10 cellular contexts compared by ENCODE assay signal in the genomic region with DNA sequence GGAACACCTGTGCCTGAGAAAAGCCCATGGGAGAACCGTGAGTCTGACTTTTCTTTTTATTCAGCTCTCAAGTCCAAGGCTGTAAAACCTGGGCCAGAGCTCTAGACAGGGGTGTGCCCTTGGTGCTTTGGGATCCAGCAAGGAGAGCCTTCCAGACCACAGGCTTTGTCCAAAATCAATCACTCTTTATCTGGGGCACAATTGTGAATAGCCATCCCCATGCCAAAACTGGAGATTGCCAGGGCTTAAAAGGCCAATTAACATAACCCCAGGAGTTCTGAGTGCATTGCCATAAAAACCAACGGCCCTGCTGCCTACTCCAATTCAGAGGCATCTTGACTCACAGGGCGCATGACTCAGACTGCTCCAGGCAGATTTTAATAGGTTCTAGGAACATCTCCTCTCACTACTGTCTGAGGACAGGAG.
DNase-seq lines count a peak whose midpoint lies in the region; ATAC-seq and TF ChIP-seq lines count a peak whose summit lies in the region.
"Had no signal": no experiment of that assay in that cellular context is flagged by ENCODE, and none has a peak within 500 bp of the region (broad histone marks: within the 10 kb centered on the region; RNA-seq: fewer than 3 reads in every experiment).

No MANE protein-coding gene starts in this region.

- CTCF ChIA-PET in activated CD4-positive, alpha-beta T cell treated with anti-CD3 and anti-CD28 coated beads for 36 hours (lab: Charles Lee) = interaction anchor here (0.6 kb wide), 1 partner anchor 427 kb away, joined by 3 read pairs; no protein-coding TSS in a partner anchor

- WGBS in hepatocyte (ENCODE audit: low lambda C conversion rate, missing lambda C conversion rate) = 52% methylated on average over 3 of the region's 3 CpGs

- POLR2A ChIA-PET in activated CD4-positive, alpha-beta T cell treated with anti-CD3 and anti-CD28 coated beads for 36 hours (lab: Charles Lee) = no interaction called here

- H3K27me3 ChIP-seq in hepatocyte = no peaks in the 10 kb centered on the region
- H3K27me3 ChIP-seq in effector memory CD4-positive, alpha-beta T cell (replicated peaks; ENCODE audit: control insufficient read depth, insufficient read depth, low read length, poor library complexity, severe bottlenecking) = no peaks in the 10 kb centered on the region

- H3K9me3 ChIP-seq in hepatocyte (ENCODE audit: low read depth) = no peaks in the 10 kb centered on the region
- H3K9me3 ChIP-seq in effector memory CD4-positive, alpha-beta T cell (ENCODE audit: control insufficient read depth, low read length) = no peaks in the 10 kb centered on the region

- no peak overlapping the region for H3K27ac ChIP-seq in hepatocyte
- H3K27ac ChIP-seq in effector memory CD4-positive, alpha-beta T cell (ENCODE audit: insufficient read depth, low read length, poor library complexity, severe bottlenecking) = no peak overlapping the region

- no peak overlapping the region for H3K4me3 Mint-ChIP-seq in activated CD4-positive, alpha-beta T cell treated with anti-CD3 and anti-CD28 coated beads for 36 hours
- H3K4me3 Mint-ChIP-seq: IgD-negative memory B cell had no signal

- DNase-seq in AG09309 (ENCODE audit: low read depth) (peak; percentile 18), hepatocyte (ENCODE audit: low spot score) (peak; percentile 42)
- no peak for DNase-seq in effector memory CD4-positive, alpha-beta T cell
- no peak for DNase-seq in activated CD4-positive, alpha-beta T cell treated with anti-CD3 and anti-CD28 coated beads for 36 hours
- DNase-seq: central memory CD4-positive, alpha-beta T cell had no signal

- peak; percentile 61; the same call in 2 of the 3 replicates for ATAC-seq in SK-N-SH treated with all-trans-retinoic acid at 6 μM for 48 hours
- ATAC-seq in HG03521 (IDR thresholded peaks at IDR 0.05; ENCODE audit: unreplicated experiment) = no peak
- ATAC-seq in HG03139 (IDR thresholded peaks at IDR 0.05; ENCODE audit: unreplicated experiment) = no peak
- ATAC-seq in activated CD4-positive, alpha-beta T cell treated with anti-CD3 and anti-CD28 coated beads for 36 hours = no peak

- no peak overlapping the region for H3K27ac Mint-ChIP-seq in activated CD4-positive, alpha-beta T cell treated with anti-CD3 and anti-CD28 coated beads for 36 hours
- H3K27ac Mint-ChIP-seq: IgD-negative memory B cell had no signal

- no peaks in the 10 kb centered on the region for H3K4me1 ChIP-seq in hepatocyte (ENCODE audit: insufficient read depth)
- H3K4me1 ChIP-seq in effector memory CD4-positive, alpha-beta T cell (ENCODE audit: control insufficient read depth, insufficient read depth, low read length, poor library complexity, severe bottlenecking) = no peaks in the 10 kb centered on the region

- intact Hi-C loops in activated CD4-positive, alpha-beta T cell treated with anti-CD3 and anti-CD28 coated beads for 36 hours (cut with DNase I, micrococcal nuclease) = no loop called here

- H3K79me2 ChIP-seq in hepatocyte = no peaks in the 10 kb centered on the region

- H3K36me3 Mint-ChIP-seq in activated CD4-positive, alpha-beta T cell treated with anti-CD3 and anti-CD28 coated beads for 36 hours (ENCODE audit: low read depth) = no peaks in the 10 kb centered on the region
- H3K36me3 Mint-ChIP-seq: IgD-negative memory B cell had no signal

- H3K36me3 ChIP-seq in hepatocyte (replicated peaks; ENCODE audit: insufficient read depth, low read depth) = no peaks in the 10 kb centered on the region
- H3K36me3 ChIP-seq in effector memory CD4-positive, alpha-beta T cell (ENCODE audit: control insufficient read depth, insufficient read depth, low read length) = no peaks in the 10 kb centered on the region

- no peaks in the 10 kb centered on the region for H4K20me1 ChIP-seq in hepatocyte (ENCODE audit: insufficient read depth, poor library complexity, severe bottlenecking)

- H3K4me3 ChIP-seq in AG09309 (ENCODE audit: control insufficient read depth, low read depth, low read length) = no peak overlapping the region
- no peak overlapping the region for H3K4me3 ChIP-seq in hepatocyte
- H3K4me3 ChIP-seq in effector memory CD4-positive, alpha-beta T cell (ENCODE audit: insufficient read depth, low read depth, low read length, poor library complexity, severe bottlenecking) = no peak overlapping the region

- H3K9me2 ChIP-seq in hepatocyte (replicated peaks; ENCODE audit: insufficient read depth) = no peaks in the 10 kb centered on the region

- H3K27me3 Mint-ChIP-seq in activated CD4-positive, alpha-beta T cell treated with anti-CD3 and anti-CD28 coated beads for 36 hours = peaks cover 13% of the 10 kb centered on the region

- no peaks in the 10 kb centered on the region for H3K9me3 Mint-ChIP-seq in activated CD4-positive, alpha-beta T cell treated with anti-CD3 and anti-CD28 coated beads for 36 hours (ENCODE audit: low read depth)

- no peaks in the 10 kb centered on the region for H3K4me1 Mint-ChIP-seq in activated CD4-positive, alpha-beta T cell treated with anti-CD3 and anti-CD28 coated beads for 36 hours
- H3K4me1 Mint-ChIP-seq: IgD-negative memory B cell had no signal

- H2AFZ ChIP-seq in hepatocyte = no peak overlapping the region

- TF ChIP-seq CTCF in AG09309 (IDR thresholded peaks at IDR 0.05; ENCODE audit: control insufficient read depth, insufficient read depth, low read depth, low read length, missing control alignments) (no peak), hepatocyte (IDR thresholded peaks at IDR 0.05; ENCODE audit: poor library complexity) (no peak)

- TF ChIP-seq RAD21 in Ishikawa (IDR thresholded peaks at IDR 0.05; ENCODE audit: low read depth) = no peak

- H3K4me2 ChIP-seq in hepatocyte = no peak overlapping the region

- peak; percentile 73; the same call in 1 of the 2 replicates for TF ChIP-seq EP300 in Ishikawa (IDR thresholded peaks at IDR 0.05; ENCODE audit: borderline replicate concordance)

TF ChIP-seq in Ishikawa, 13 proteins besides CTCF, POLR2A, EP300 and RAD21:
- TF ChIP-seq FOXM1 (IDR thresholded peaks at IDR 0.05; ENCODE audit: borderline replicate concordance, low read depth) (peak; percentile 31; the same call in 1 of the 2 replicates), TCF12 (IDR thresholded peaks at IDR 0.05; ENCODE audit: low read depth) (peak; percentile 79; the same call in 1 of the 2 replicates), TEAD4 (IDR thresholded peaks at IDR 0.05) (peak; percentile 73), NFIC (IDR thresholded peaks at IDR 0.05) (peak; percentile 92), ZBTB7A (IDR thresholded peaks at IDR 0.05; ENCODE audit: low read depth) (no peak), EGR1 (IDR thresholded peaks at IDR 0.05) (no peak)

TF ChIP-seq in SK-N-SH treated with all-trans-retinoic acid at 6 μM for 48 hours, 23 proteins besides CTCF, POLR2A, EP300 and RAD21:
- TF ChIP-seq BACH2 (CRISPR knock-in tag; IDR thresholded peaks at IDR 0.05; ENCODE audit: borderline replicate concordance) (no peak), ZFP30 (CRISPR knock-in tag; IDR thresholded peaks at IDR 0.05) (no peak), ISL1 (CRISPR knock-in tag; IDR thresholded peaks at IDR 0.05) (peak; percentile 27; the same call in 1 of the 2 replicates), GLIS3 (CRISPR knock-in tag; IDR thresholded peaks at IDR 0.05) (no peak)

Comparison
In these comparisons a context has a peak if more than half of its experiments do, and no peak if none do; other contexts are left out.
1. DNase-seq: peak in AG09309 (single experiment) and hepatocyte (single experiment); none in effector memory CD4-positive, alpha-beta T cell (0 of 3) and activated CD4-positive, alpha-beta T cell treated with anti-CD3 and anti-CD28 coated beads for 36 hours (single experiment).